1 cellular context compared by ENCODE assay signal in the genomic region with DNA sequence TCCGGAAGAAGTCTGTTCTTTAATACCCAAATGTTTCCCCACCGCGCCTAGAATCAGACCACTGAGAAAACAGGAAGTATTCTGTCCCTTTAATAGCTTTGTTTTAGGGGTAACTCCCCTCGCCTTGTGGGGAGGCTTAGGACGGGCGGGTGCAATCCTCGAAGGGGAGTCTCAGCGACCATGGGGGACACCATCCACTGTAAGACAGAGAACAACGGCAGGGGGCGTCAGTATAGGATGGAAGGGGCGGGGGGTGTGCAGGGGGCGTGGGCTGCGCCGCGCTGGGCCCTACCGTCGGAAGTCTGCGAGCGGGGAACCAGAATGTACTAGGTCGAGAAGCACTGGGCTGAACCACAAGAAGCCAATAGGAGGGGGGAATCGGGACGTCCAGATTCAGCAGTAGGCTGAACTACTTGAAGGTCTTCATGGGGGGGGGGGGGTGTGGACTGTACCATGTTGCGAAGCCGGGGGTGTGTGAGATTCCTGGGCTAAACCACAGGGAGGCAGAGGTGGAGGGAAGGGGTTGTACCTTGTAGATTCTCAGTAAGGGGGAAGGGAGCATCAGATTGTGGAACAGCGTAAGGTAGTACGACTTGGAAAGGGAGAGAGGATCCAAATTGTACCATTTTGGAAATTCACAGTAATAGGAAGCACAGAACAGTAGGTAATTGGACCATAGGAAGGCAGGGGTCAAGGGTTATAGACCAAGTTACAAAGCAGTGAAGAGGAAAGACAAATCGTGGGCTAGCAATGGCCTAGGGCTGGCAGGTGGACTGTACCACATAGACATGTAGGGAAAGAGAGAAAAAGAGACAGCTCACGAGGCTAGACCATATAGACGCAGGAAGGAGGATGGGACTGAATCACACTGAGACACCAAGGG.
TF ChIP-seq lines count a peak whose summit lies in the region.

No MANE protein-coding gene starts in this region.

TF ChIP-seq in K562, 482 proteins besides CTCF, POLR2A, EP300 and RAD21 (continued from another document and continues in another):
- TF ChIP-seq, protein P1, sequence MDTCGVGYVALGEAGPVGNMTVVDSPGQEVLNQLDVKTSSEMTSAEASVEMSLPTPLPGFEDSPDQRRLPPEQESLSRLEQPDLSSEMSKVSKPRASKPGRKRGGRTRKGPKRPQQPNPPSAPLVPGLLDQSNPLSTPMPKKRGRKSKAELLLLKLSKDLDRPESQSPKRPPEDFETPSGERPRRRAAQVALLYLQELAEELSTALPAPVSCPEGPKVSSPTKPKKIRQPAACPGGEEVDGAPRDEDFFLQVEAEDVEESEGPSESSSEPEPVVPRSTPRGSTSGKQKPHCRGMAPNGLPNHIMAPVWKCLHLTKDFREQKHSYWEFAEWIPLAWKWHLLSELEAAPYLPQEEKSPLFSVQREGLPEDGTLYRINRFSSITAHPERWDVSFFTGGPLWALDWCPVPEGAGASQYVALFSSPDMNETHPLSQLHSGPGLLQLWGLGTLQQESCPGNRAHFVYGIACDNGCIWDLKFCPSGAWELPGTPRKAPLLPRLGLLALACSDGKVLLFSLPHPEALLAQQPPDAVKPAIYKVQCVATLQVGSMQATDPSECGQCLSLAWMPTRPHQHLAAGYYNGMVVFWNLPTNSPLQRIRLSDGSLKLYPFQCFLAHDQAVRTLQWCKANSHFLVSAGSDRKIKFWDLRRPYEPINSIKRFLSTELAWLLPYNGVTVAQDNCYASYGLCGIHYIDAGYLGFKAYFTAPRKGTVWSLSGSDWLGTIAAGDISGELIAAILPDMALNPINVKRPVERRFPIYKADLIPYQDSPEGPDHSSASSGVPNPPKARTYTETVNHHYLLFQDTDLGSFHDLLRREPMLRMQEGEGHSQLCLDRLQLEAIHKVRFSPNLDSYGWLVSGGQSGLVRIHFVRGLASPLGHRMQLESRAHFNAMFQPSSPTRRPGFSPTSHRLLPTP (IDR thresholded peaks at IDR 0.05; ENCODE audit: borderline replicate concordance, extremely low read depth, insufficient read length), result no peak
- TF ChIP-seq PURB (CRISPR knock-in tag; IDR thresholded peaks at IDR 0.05; ENCODE audit: low read depth), result no peak
- no peak for TF ChIP-seq KLF13 (tag; IDR thresholded peaks at IDR 0.05; ENCODE audit: borderline replicate concordance, low read depth)
- TF ChIP-seq PHB (CRISPR knock-in tag; IDR thresholded peaks at IDR 0.05), result no peak
- TF ChIP-seq NCOR1 (IDR thresholded peaks at IDR 0.05), result 0 out of 2 replicates have a peak, but pooled peaks have one; percentile 40
- TF ChIP-seq ZHX1 (conservative IDR thresholded peaks at IDR 0.05; ENCODE audit: low read length), result no peak
- no peak for TF ChIP-seq ZNF583 (CRISPR knock-in tag; IDR thresholded peaks at IDR 0.05)
- TF ChIP-seq RBM34 (IDR thresholded peaks at IDR 0.05; ENCODE audit: borderline replicate concordance, insufficient read depth, low read length), result no peak
- no peak for TF ChIP-seq CXXC5 (CRISPR knock-in tag; IDR thresholded peaks at IDR 0.05)
- TF ChIP-seq ZNF445 (CRISPR knock-in tag; IDR thresholded peaks at IDR 0.05; ENCODE audit: low read depth), result no peak
- no peak for TF ChIP-seq ZNF589 (CRISPR knock-in tag; IDR thresholded peaks at IDR 0.05; ENCODE audit: low read depth)
- TF ChIP-seq ZNF12 (CRISPR knock-in tag; IDR thresholded peaks at IDR 0.05), result peak; percentile 76; the same call in 1 of the 2 replicates
- TF ChIP-seq HMBOX1 (IDR thresholded peaks at IDR 0.05), result no peak
- TF ChIP-seq YY1 (IDR thresholded peaks at IDR 0.05; ENCODE audit: borderline replicate concordance in 1 of 3, control insufficient read depth in 1 of 3, extremely low read depth in 1 of 3, insufficient read depth in 3 of 3, insufficient read length in 1 of 3, insufficient replicate concordance in 2 of 3, low read depth in 1 of 3, low read length in 2 of 3), result peak in 1 of 3 experiments; percentile 5
- TF ChIP-seq BCOR (IDR thresholded peaks at IDR 0.05), result 0 out of 2 replicates have a peak, but pooled peaks have one; percentile 41
- no peak; the same call in 1 of the 2 replicates for TF ChIP-seq NCOA6 (IDR thresholded peaks at IDR 0.05)
- no peak for TF ChIP-seq ZNF75A (CRISPR knock-in tag; IDR thresholded peaks at IDR 0.05)
- peak in 1 of 2 experiments; percentile 5; a peak in 1 of 4 replicates for TF ChIP-seq HDAC1 (IDR thresholded peaks at IDR 0.05)
- TF ChIP-seq PTRF (tag; IDR thresholded peaks at IDR 0.05), result no peak
- peak in 1 of 2 experiments; percentile 7; a peak in 1 of 4 replicates for TF ChIP-seq TBL1XR1 (IDR thresholded peaks at IDR 0.05; ENCODE audit: low read length in 2 of 2)
- no peak for TF ChIP-seq FOXK1 (CRISPR knock-in tag; IDR thresholded peaks at IDR 0.05; ENCODE audit: borderline replicate concordance)
- TF ChIP-seq NCOA2 (IDR thresholded peaks at IDR 0.05; ENCODE audit: partially characterized antibody in 2 of 2), result no peak
- no peak for TF ChIP-seq ZNF507 (tag; conservative IDR thresholded peaks at IDR 0.05)
- no peak for TF ChIP-seq MTA2 (IDR thresholded peaks at IDR 0.05; ENCODE audit: low read depth)
- TF ChIP-seq, protein P2, sequence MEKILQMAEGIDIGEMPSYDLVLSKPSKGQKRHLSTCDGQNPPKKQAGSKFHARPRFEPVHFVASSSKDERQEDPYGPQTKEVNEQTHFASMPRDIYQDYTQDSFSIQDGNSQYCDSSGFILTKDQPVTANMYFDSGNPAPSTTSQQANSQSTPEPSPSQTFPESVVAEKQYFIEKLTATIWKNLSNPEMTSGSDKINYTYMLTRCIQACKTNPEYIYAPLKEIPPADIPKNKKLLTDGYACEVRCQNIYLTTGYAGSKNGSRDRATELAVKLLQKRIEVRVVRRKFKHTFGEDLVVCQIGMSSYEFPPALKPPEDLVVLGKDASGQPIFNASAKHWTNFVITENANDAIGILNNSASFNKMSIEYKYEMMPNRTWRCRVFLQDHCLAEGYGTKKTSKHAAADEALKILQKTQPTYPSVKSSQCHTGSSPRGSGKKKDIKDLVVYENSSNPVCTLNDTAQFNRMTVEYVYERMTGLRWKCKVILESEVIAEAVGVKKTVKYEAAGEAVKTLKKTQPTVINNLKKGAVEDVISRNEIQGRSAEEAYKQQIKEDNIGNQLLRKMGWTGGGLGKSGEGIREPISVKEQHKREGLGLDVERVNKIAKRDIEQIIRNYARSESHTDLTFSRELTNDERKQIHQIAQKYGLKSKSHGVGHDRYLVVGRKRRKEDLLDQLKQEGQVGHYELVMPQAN (IDR thresholded peaks at IDR 0.05; ENCODE audit: borderline replicate concordance), result peak; percentile 45; the same call in 1 of the 2 replicates
- TF ChIP-seq, protein P3, sequence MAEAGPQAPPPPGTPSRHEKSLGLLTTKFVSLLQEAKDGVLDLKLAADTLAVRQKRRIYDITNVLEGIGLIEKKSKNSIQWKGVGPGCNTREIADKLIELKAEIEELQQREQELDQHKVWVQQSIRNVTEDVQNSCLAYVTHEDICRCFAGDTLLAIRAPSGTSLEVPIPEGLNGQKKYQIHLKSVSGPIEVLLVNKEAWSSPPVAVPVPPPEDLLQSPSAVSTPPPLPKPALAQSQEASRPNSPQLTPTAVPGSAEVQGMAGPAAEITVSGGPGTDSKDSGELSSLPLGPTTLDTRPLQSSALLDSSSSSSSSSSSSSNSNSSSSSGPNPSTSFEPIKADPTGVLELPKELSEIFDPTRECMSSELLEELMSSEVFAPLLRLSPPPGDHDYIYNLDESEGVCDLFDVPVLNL (CRISPR knock-in tag; IDR thresholded peaks at IDR 0.05; ENCODE audit: low read depth), result no peak
- TF ChIP-seq ZC3H8 (IDR thresholded peaks at IDR 0.05), result 0 out of 2 replicates have a peak, but pooled peaks have one; percentile 16
- TF ChIP-seq ZNF175 (CRISPR knock-in tag; IDR thresholded peaks at IDR 0.05; ENCODE audit: low read depth), result peak; percentile 66; the same call in 1 of the 2 replicates
- TF ChIP-seq ZNF764 (CRISPR knock-in tag; IDR thresholded peaks at IDR 0.05; ENCODE audit: low read depth), result no peak
- TF ChIP-seq ZFP1 (CRISPR knock-in tag; IDR thresholded peaks at IDR 0.05), result no peak
- no peak; the same call in 1 of the 2 replicates for TF ChIP-seq CREB1 (IDR thresholded peaks at IDR 0.05)
- no peak for TF ChIP-seq CREB1 (CRISPR knock-in tag; IDR thresholded peaks at IDR 0.05)
- no peak; the same call in 1 of the 2 replicates for TF ChIP-seq CHD2 (IDR thresholded peaks at IDR 0.05; ENCODE audit: low read depth, low read length)
- TF ChIP-seq CAMTA2 (CRISPR knock-in tag; conservative IDR thresholded peaks at IDR 0.05), result no peak
- no peak for TF ChIP-seq PREB (CRISPR knock-in tag; IDR thresholded peaks at IDR 0.05)
- no peak for TF ChIP-seq NCOA1 (IDR thresholded peaks at IDR 0.05; ENCODE audit: low read depth)
- no peak; a peak in 1 of 4 replicates for TF ChIP-seq SRF (CRISPR knock-in tag; IDR thresholded peaks at IDR 0.05)
- peak; percentile 58; the same call in 1 of the 2 replicates for TF ChIP-seq MXI1 (IDR thresholded peaks at IDR 0.05; ENCODE audit: low read depth, low read length)
- peak; percentile 65 for TF ChIP-seq E2F8 (IDR thresholded peaks at IDR 0.05; ENCODE audit: low read depth, partially characterized antibody)
- TF ChIP-seq ZNF3 (CRISPR knock-in tag; IDR thresholded peaks at IDR 0.05), result no peak
- no peak for TF ChIP-seq FOXA1 (IDR thresholded peaks at IDR 0.05; ENCODE audit: borderline replicate concordance)
- no peak for TF ChIP-seq ZNF316 (IDR thresholded peaks at IDR 0.05)
- TF ChIP-seq GTF2A2 (tag; IDR thresholded peaks at IDR 0.05), result no peak
- no peak for TF ChIP-seq ZNF23 (CRISPR knock-in tag; IDR thresholded peaks at IDR 0.05)
- no peak for TF ChIP-seq HNRNPLL (IDR thresholded peaks at IDR 0.05; ENCODE audit: low read depth, low read length, poor library complexity, severe bottlenecking)
- no peak for TF ChIP-seq SNRNP70 (optimal IDR thresholded peaks at IDR 0.05; ENCODE audit: low read depth, low read length)
- no peak for TF ChIP-seq XRCC3 (IDR thresholded peaks at IDR 0.05)
- TF ChIP-seq ZNF280B (CRISPR knock-in tag; IDR thresholded peaks at IDR 0.05), result no peak
- no peak; the same call in 1 of the 2 replicates for TF ChIP-seq CBFB (CRISPR knock-in tag; IDR thresholded peaks at IDR 0.05)
- TF ChIP-seq ZNF41 (CRISPR knock-in tag; conservative IDR thresholded peaks at IDR 0.05), result no peak
- no peak for TF ChIP-seq FOS (IDR thresholded peaks at IDR 0.05; ENCODE audit: extremely low read depth, insufficient read length)
